2 cellular contexts compared by ENCODE assay signal in the genomic region with DNA sequence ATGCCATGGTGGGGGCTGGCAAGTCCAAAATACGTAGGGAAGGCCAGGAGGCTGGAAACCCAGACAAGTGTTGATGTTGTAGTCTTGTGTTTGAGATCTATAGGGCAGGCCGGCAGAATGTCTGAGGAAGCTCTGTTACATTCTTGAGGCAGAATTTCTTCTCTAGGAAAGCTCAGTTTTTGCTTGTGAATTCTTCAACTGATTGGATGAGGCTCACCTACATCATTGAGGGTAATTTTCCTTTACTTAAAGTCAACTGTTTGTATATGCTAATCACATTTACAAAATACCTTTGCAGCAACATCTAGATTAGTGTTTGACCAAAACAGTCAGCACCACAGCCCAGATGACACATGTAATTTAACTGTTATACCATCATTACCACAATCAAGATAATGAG.
TF ChIP-seq lines count a peak whose summit lies in the region.

No MANE protein-coding gene starts in this region.

TF ChIP-seq in HEK293, 187 proteins besides CTCF, POLR2A, EP300 and RAD21 (continued from another document):
- TF ChIP-seq, protein P1, sequence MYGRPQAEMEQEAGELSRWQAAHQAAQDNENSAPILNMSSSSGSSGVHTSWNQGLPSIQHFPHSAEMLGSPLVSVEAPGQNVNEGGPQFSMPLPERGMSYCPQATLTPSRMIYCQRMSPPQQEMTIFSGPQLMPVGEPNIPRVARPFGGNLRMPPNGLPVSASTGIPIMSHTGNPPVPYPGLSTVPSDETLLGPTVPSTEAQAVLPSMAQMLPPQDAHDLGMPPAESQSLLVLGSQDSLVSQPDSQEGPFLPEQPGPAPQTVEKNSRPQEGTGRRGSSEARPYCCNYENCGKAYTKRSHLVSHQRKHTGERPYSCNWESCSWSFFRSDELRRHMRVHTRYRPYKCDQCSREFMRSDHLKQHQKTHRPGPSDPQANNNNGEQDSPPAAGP (tag by site-specific recombination; IDR thresholded peaks at IDR 0.05) = no peak
- TF ChIP-seq ZNF529 (tag by site-specific recombination; IDR thresholded peaks at IDR 0.05; ENCODE audit: insufficient replicate concordance) (no peak), ZXDB (tag by site-specific recombination; IDR thresholded peaks at IDR 0.05) (no peak), ZNF76 (tag by site-specific recombination; IDR thresholded peaks at IDR 0.05; ENCODE audit: borderline replicate concordance, low read depth) (no peak)
- TF ChIP-seq, protein P2, sequence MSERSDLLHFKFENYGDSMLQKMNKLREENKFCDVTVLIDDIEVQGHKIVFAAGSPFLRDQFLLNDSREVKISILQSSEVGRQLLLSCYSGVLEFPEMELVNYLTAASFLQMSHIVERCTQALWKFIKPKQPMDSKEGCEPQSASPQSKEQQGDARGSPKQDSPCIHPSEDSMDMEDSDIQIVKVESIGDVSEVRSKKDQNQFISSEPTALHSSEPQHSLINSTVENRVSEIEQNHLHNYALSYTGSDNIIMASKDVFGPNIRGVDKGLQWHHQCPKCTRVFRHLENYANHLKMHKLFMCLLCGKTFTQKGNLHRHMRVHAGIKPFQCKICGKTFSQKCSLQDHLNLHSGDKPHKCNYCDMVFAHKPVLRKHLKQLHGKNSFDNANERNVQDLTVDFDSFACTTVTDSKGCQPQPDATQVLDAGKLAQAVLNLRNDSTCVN (tag by site-specific recombination; optimal IDR thresholded peaks at IDR 0.05) = no peak

TF ChIP-seq in K562, 482 proteins besides CTCF, POLR2A, EP300 and RAD21 (continued from another document):
- TF ChIP-seq, protein P3, sequence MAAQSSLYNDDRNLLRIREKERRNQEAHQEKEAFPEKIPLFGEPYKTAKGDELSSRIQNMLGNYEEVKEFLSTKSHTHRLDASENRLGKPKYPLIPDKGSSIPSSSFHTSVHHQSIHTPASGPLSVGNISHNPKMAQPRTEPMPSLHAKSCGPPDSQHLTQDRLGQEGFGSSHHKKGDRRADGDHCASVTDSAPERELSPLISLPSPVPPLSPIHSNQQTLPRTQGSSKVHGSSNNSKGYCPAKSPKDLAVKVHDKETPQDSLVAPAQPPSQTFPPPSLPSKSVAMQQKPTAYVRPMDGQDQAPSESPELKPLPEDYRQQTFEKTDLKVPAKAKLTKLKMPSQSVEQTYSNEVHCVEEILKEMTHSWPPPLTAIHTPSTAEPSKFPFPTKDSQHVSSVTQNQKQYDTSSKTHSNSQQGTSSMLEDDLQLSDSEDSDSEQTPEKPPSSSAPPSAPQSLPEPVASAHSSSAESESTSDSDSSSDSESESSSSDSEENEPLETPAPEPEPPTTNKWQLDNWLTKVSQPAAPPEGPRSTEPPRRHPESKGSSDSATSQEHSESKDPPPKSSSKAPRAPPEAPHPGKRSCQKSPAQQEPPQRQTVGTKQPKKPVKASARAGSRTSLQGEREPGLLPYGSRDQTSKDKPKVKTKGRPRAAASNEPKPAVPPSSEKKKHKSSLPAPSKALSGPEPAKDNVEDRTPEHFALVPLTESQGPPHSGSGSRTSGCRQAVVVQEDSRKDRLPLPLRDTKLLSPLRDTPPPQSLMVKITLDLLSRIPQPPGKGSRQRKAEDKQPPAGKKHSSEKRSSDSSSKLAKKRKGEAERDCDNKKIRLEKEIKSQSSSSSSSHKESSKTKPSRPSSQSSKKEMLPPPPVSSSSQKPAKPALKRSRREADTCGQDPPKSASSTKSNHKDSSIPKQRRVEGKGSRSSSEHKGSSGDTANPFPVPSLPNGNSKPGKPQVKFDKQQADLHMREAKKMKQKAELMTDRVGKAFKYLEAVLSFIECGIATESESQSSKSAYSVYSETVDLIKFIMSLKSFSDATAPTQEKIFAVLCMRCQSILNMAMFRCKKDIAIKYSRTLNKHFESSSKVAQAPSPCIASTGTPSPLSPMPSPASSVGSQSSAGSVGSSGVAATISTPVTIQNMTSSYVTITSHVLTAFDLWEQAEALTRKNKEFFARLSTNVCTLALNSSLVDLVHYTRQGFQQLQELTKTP (IDR thresholded peaks at IDR 0.05; ENCODE audit: low read depth in 1 of 2, partially characterized antibody in 2 of 2) = no peak
